13 cellular contexts compared by ENCODE assay signal in genomic region chr18:69908838-69909237, GRCh38. TPM values are rescaled to one million over a fixed set of nuclear protein-coding genes. Genes with fewer than 3 reads are reported as not detected.
DNase-seq lines count a peak whose midpoint lies in the region; ATAC-seq lines count a peak whose summit lies in the region.
"Had no signal": no experiment of that assay in that cellular context is flagged by ENCODE, and none has a peak within 500 bp of the region (broad histone marks: within the 10 kb centered on the region; RNA-seq: fewer than 3 reads in every experiment).

No MANE protein-coding gene starts in this region.

- no peak for ATAC-seq in activated naive CD8-positive, alpha-beta T cell treated with anti-CD3 and anti-CD28 coated beads, Interleukin-2, amount 10 ng/mL, durations not matched to agents 7 days and 5 days (ENCODE audit: low read depth)
- peak; percentile 28 for ATAC-seq in stimulated activated naive CD8-positive, alpha-beta T cell treated with anti-CD3 and anti-CD28 coated beads, Interleukin-15, Interleukin-2, amounts not matched to agents 100 U/mL and 50 U/mL, for 24 hours
- no peak for ATAC-seq in HG03045 (IDR thresholded peaks at IDR 0.05; ENCODE audit: unreplicated experiment)
- ATAC-seq: K562, PC-3 had no signal

- CTCF ChIA-PET in activated naive CD4-positive, alpha-beta T cell treated with anti-CD3 and anti-CD28 coated beads for 36 hours (lab: Charles Lee) = no interaction called here

- H3K9me3 Mint-ChIP-seq in activated naive CD4-positive, alpha-beta T cell treated with anti-CD3 and anti-CD28 coated beads, Interleukin-2, amount 50 U/mL, for 24 hours = no peaks in the 10 kb centered on the region
- peaks cover 3% of the 10 kb centered on the region for H3K9me3 Mint-ChIP-seq in activated naive CD4-positive, alpha-beta T cell treated with anti-CD3 and anti-CD28 coated beads for 36 hours
- H3K9me3 Mint-ChIP-seq in T-helper 2 cell treated with Interferon-gamma antibody and Interleukin-4, amounts not matched to agents 5 μg/mL and 100 μg/mL, for 36 hours = peaks cover 5% of the 10 kb centered on the region
- peaks cover 11% of the 10 kb centered on the region for H3K9me3 Mint-ChIP-seq in activated naive CD8-positive, alpha-beta T cell treated with anti-CD3 and anti-CD28 coated beads, Interleukin-2, amount 10 ng/mL, durations not matched to agents 7 days and 5 days

- no peak overlapping the region for H3K27ac ChIP-seq in caudate nucleus (ENCODE audit: low read depth, low read length)

- peak overlapping the region; percentile 79 for H3K27ac Mint-ChIP-seq in activated naive CD4-positive, alpha-beta T cell treated with anti-CD3 and anti-CD28 coated beads, Interleukin-2, amount 50 U/mL, for 24 hours
- H3K27ac Mint-ChIP-seq in activated naive CD4-positive, alpha-beta T cell treated with anti-CD3 and anti-CD28 coated beads for 36 hours = no peak overlapping the region
- H3K27ac Mint-ChIP-seq in T-helper 2 cell treated with Interferon-gamma antibody and Interleukin-4, amounts not matched to agents 5 μg/mL and 100 μg/mL, for 36 hours = peak overlapping the region; percentile 46
- peak overlapping the region; percentile 8 for H3K27ac Mint-ChIP-seq in activated naive CD8-positive, alpha-beta T cell treated with anti-CD3 and anti-CD28 coated beads, Interleukin-2, amount 10 ng/mL, durations not matched to agents 7 days and 5 days

- no peak for DNase-seq in activated naive CD4-positive, alpha-beta T cell treated with anti-CD3 and anti-CD28 coated beads for 36 hours
- DNase-seq in T-helper 2 cell treated with Interferon-gamma antibody and Interleukin-4, amounts not matched to agents 5 μg/mL and 100 μg/mL, for 36 hours (ENCODE audit: low spot score) = no peak
- no peak for DNase-seq in activated naive CD8-positive, alpha-beta T cell treated with anti-CD3 and anti-CD28 coated beads, Interleukin-2, amount 10 ng/mL, durations not matched to agents 7 days and 5 days
- DNase-seq in stimulated activated naive CD8-positive, alpha-beta T cell treated with anti-CD3 and anti-CD28 coated beads, Interleukin-15, Interleukin-2, amounts not matched to agents 100 U/mL and 50 U/mL, for 24 hours = no peak
- DNase-seq in NCI-H2029 (lab: John Stamatoyannopoulos, UW) (no peak), caudate nucleus (lab: John Stamatoyannopoulos, UW) (no peak)
- DNase-seq: AML-193, GF-D8, GOT3, PC-3 had no signal

- no peak overlapping the region for H3K4me3 Mint-ChIP-seq in activated naive CD4-positive, alpha-beta T cell treated with anti-CD3 and anti-CD28 coated beads, Interleukin-2, amount 50 U/mL, for 24 hours
- H3K4me3 Mint-ChIP-seq in activated naive CD4-positive, alpha-beta T cell treated with anti-CD3 and anti-CD28 coated beads for 36 hours = no peak overlapping the region
- no peak overlapping the region for H3K4me3 Mint-ChIP-seq in T-helper 2 cell treated with Interferon-gamma antibody and Interleukin-4, amounts not matched to agents 5 μg/mL and 100 μg/mL, for 36 hours
- H3K4me3 Mint-ChIP-seq in activated naive CD8-positive, alpha-beta T cell treated with anti-CD3 and anti-CD28 coated beads, Interleukin-2, amount 10 ng/mL, durations not matched to agents 7 days and 5 days = no peak overlapping the region

- POLR2A ChIA-PET in activated naive CD8-positive, alpha-beta T cell treated with anti-CD3 and anti-CD28 coated beads, Interleukin-2, amount 10 ng/mL, durations not matched to agents 7 days and 5 days (lab: Charles Lee) = interaction anchor here (1.2 kb wide), 1 partner anchor 10 kb away, joined by 4 read pairs; no protein-coding TSS in a partner anchor

- no peaks in the 10 kb centered on the region for H3K27me3 Mint-ChIP-seq in activated naive CD4-positive, alpha-beta T cell treated with anti-CD3 and anti-CD28 coated beads, Interleukin-2, amount 50 U/mL, for 24 hours
- H3K27me3 Mint-ChIP-seq in activated naive CD4-positive, alpha-beta T cell treated with anti-CD3 and anti-CD28 coated beads for 36 hours (ENCODE audit: low read depth) = no peaks in the 10 kb centered on the region
- no peaks in the 10 kb centered on the region for H3K27me3 Mint-ChIP-seq in T-helper 2 cell treated with Interferon-gamma antibody and Interleukin-4, amounts not matched to agents 5 μg/mL and 100 μg/mL, for 36 hours (ENCODE audit: low read depth)
- no peaks in the 10 kb centered on the region for H3K27me3 Mint-ChIP-seq in activated naive CD8-positive, alpha-beta T cell treated with anti-CD3 and anti-CD28 coated beads, Interleukin-2, amount 10 ng/mL, durations not matched to agents 7 days and 5 days

- intact Hi-C loops in activated naive CD4-positive, alpha-beta T cell treated with anti-CD3 and anti-CD28 coated beads for 36 hours (cut with micrococcal nuclease) = loop anchor here (1.0 kb wide), 1 partner anchor 12 kb away; no protein-coding TSS in a partner anchor

- peaks cover 58% of the 10 kb centered on the region for H3K4me1 Mint-ChIP-seq in activated naive CD4-positive, alpha-beta T cell treated with anti-CD3 and anti-CD28 coated beads, Interleukin-2, amount 50 U/mL, for 24 hours
- peaks cover 57% of the 10 kb centered on the region for H3K4me1 Mint-ChIP-seq in activated naive CD4-positive, alpha-beta T cell treated with anti-CD3 and anti-CD28 coated beads for 36 hours (ENCODE audit: low read depth)
- peaks cover 48% of the 10 kb centered on the region for H3K4me1 Mint-ChIP-seq in T-helper 2 cell treated with Interferon-gamma antibody and Interleukin-4, amounts not matched to agents 5 μg/mL and 100 μg/mL, for 36 hours (ENCODE audit: low read depth)
- peaks cover 29% of the 10 kb centered on the region for H3K4me1 Mint-ChIP-seq in activated naive CD8-positive, alpha-beta T cell treated with anti-CD3 and anti-CD28 coated beads, Interleukin-2, amount 10 ng/mL, durations not matched to agents 7 days and 5 days

- peaks cover 32% of the 10 kb centered on the region for H3K36me3 Mint-ChIP-seq in activated naive CD4-positive, alpha-beta T cell treated with anti-CD3 and anti-CD28 coated beads, Interleukin-2, amount 50 U/mL, for 24 hours
- peaks cover 43% of the 10 kb centered on the region for H3K36me3 Mint-ChIP-seq in activated naive CD4-positive, alpha-beta T cell treated with anti-CD3 and anti-CD28 coated beads for 36 hours (ENCODE audit: low read depth)
- peaks cover 61% of the 10 kb centered on the region for H3K36me3 Mint-ChIP-seq in T-helper 2 cell treated with Interferon-gamma antibody and Interleukin-4, amounts not matched to agents 5 μg/mL and 100 μg/mL, for 36 hours (ENCODE audit: low read depth)
- H3K36me3 Mint-ChIP-seq in activated naive CD8-positive, alpha-beta T cell treated with anti-CD3 and anti-CD28 coated beads, Interleukin-2, amount 10 ng/mL, durations not matched to agents 7 days and 5 days = peaks cover 57% of the 10 kb centered on the region

RNA-seq across cellular contexts. Expression of gene CD226, which starts 38.8 kb away (rescaled TPM):
- total RNA-seq in activated naive CD4-positive, alpha-beta T cell treated with anti-CD3 and anti-CD28 coated beads for 36 hours = 10 to 100 TPM; 19.4 to 19.9 TPM
- total RNA-seq in activated naive CD8-positive, alpha-beta T cell treated with anti-CD3 and anti-CD28 coated beads, Interleukin-2, amount 10 ng/mL, durations not matched to agents 7 days and 5 days = 10 to 100 TPM; 46.4 to 50.9 TPM
